In genomic region chr9:114653556-114654159, GRCh38 we compare ENCODE assay signal across 1 cellular context.
TF ChIP-seq lines count a peak whose summit lies in the region.

No MANE protein-coding gene starts in this region.

TF ChIP-seq in HepG2, 621 proteins besides CTCF, POLR2A, EP300 and RAD21 (continues in another document):
- TF ChIP-seq SATB2 (CRISPR knock-in tag; IDR thresholded peaks at IDR 0.05) (no peak), ZFP91 (CRISPR knock-in tag; IDR thresholded peaks at IDR 0.05; ENCODE audit: borderline replicate concordance) (peak; percentile 99), HNF4A (CRISPR knock-in tag; IDR thresholded peaks at IDR 0.05) (no peak), PBX3 (CRISPR knock-in tag; IDR thresholded peaks at IDR 0.05; ENCODE audit: borderline replicate concordance) (no peak), KDM1A (CRISPR knock-in tag; IDR thresholded peaks at IDR 0.05) (no peak), ZBTB3 (CRISPR knock-in tag; IDR thresholded peaks at IDR 0.05; ENCODE audit: borderline replicate concordance, low read depth) (no peak), ZKSCAN1 (IDR thresholded peaks at IDR 0.05; ENCODE audit: low read length) (no peak), IRF2 (CRISPR knock-in tag; IDR thresholded peaks at IDR 0.05) (peak; percentile 19; the same call in 1 of the 2 replicates), NFKBIZ (CRISPR knock-in tag; IDR thresholded peaks at IDR 0.05) (no peak), KDM4B (CRISPR knock-in tag; IDR thresholded peaks at IDR 0.05) (no peak), SRSF4 (IDR thresholded peaks at IDR 0.05; ENCODE audit: low read depth, low read length, poor library complexity, severe bottlenecking) (no peak), FOXM1 (CRISPR knock-in tag; IDR thresholded peaks at IDR 0.05) (no peak), MXD4 (CRISPR knock-in tag; IDR thresholded peaks at IDR 0.05) (0 out of 2 replicates have a peak, but pooled peaks have one; percentile 25), SRSF1 (optimal IDR thresholded peaks at IDR 0.05; ENCODE audit: low read depth, low read length) (no peak), ZBED4 (CRISPR knock-in tag; IDR thresholded peaks at IDR 0.05; ENCODE audit: borderline replicate concordance) (no peak), ARNT (IDR thresholded peaks at IDR 0.05) (no peak), PPARG (CRISPR knock-in tag; conservative IDR thresholded peaks at IDR 0.05) (no peak), ZXDC (CRISPR knock-in tag; IDR thresholded peaks at IDR 0.05) (no peak), SMAD1 (CRISPR knock-in tag; IDR thresholded peaks at IDR 0.05; ENCODE audit: borderline replicate concordance, low read depth) (no peak), ZFP90 (CRISPR knock-in tag; IDR thresholded peaks at IDR 0.05; ENCODE audit: borderline replicate concordance) (no peak), SP140L (CRISPR knock-in tag; IDR thresholded peaks at IDR 0.05; ENCODE audit: borderline replicate concordance) (no peak), DMTF1 (CRISPR knock-in tag; IDR thresholded peaks at IDR 0.05) (no peak), CEBPG (CRISPR knock-in tag; IDR thresholded peaks at IDR 0.05) (no peak), ZNF557 (CRISPR knock-in tag; IDR thresholded peaks at IDR 0.05) (no peak), ZNF292 (CRISPR knock-in tag; IDR thresholded peaks at IDR 0.05; ENCODE audit: borderline replicate concordance, low read depth) (no peak), PATZ1 (CRISPR knock-in tag; IDR thresholded peaks at IDR 0.05) (no peak), HNRNPH1 (optimal IDR thresholded peaks at IDR 0.05; ENCODE audit: low read depth, low read length) (no peak), ISL2 (CRISPR knock-in tag; IDR thresholded peaks at IDR 0.05) (no peak), ZBTB1 (CRISPR knock-in tag; IDR thresholded peaks at IDR 0.05; ENCODE audit: borderline replicate concordance) (no peak), KLF12 (CRISPR knock-in tag; IDR thresholded peaks at IDR 0.05; ENCODE audit: borderline replicate concordance) (no peak), POLR2AphosphoS5 (IDR thresholded peaks at IDR 0.05; ENCODE audit: low read depth, low read length) (no peak), ZNF136 (CRISPR knock-in tag; IDR thresholded peaks at IDR 0.05; ENCODE audit: low read depth) (no peak), SALL1 (CRISPR knock-in tag; IDR thresholded peaks at IDR 0.05) (no peak), TCF12 (IDR thresholded peaks at IDR 0.05) (no peak), TCF12 (CRISPR knock-in tag; IDR thresholded peaks at IDR 0.05) (no peak), SP1 (IDR thresholded peaks at IDR 0.05) (no peak), SP1 (CRISPR knock-in tag; IDR thresholded peaks at IDR 0.05) (no peak), MIER3 (CRISPR knock-in tag; IDR thresholded peaks at IDR 0.05; ENCODE audit: borderline replicate concordance) (no peak), ZBTB4 (CRISPR knock-in tag; IDR thresholded peaks at IDR 0.05; ENCODE audit: borderline replicate concordance) (no peak), HMGXB4 (CRISPR knock-in tag; IDR thresholded peaks at IDR 0.05; ENCODE audit: borderline replicate concordance in 1 of 2, low read depth in 1 of 2) (no peak), NFATC3 (CRISPR knock-in tag; IDR thresholded peaks at IDR 0.05) (no peak), TEAD3 (CRISPR knock-in tag; optimal IDR thresholded peaks at IDR 0.05; ENCODE audit: borderline replicate concordance) (peak; percentile 49), KDM6A (CRISPR knock-in tag; IDR thresholded peaks at IDR 0.05; ENCODE audit: low read depth) (no peak), RAD51 (IDR thresholded peaks at IDR 0.05; ENCODE audit: borderline replicate concordance) (no peak), GATAD2A (CRISPR knock-in tag; IDR thresholded peaks at IDR 0.05) (0 out of 2 replicates have a peak, but pooled peaks have one; percentile 16), ZNF776 (CRISPR knock-in tag; IDR thresholded peaks at IDR 0.05) (no peak), ZBTB8A (CRISPR knock-in tag; IDR thresholded peaks at IDR 0.05; ENCODE audit: borderline replicate concordance, low read depth) (no peak), CAMTA2 (CRISPR knock-in tag; IDR thresholded peaks at IDR 0.05; ENCODE audit: borderline replicate concordance) (no peak), SMC3 (IDR thresholded peaks at IDR 0.05; ENCODE audit: low read length) (peak; percentile 99), ERF (CRISPR knock-in tag; IDR thresholded peaks at IDR 0.05) (no peak)
